Comparison of ENCODE assay signal across 8 cellular contexts in the genomic region with DNA sequence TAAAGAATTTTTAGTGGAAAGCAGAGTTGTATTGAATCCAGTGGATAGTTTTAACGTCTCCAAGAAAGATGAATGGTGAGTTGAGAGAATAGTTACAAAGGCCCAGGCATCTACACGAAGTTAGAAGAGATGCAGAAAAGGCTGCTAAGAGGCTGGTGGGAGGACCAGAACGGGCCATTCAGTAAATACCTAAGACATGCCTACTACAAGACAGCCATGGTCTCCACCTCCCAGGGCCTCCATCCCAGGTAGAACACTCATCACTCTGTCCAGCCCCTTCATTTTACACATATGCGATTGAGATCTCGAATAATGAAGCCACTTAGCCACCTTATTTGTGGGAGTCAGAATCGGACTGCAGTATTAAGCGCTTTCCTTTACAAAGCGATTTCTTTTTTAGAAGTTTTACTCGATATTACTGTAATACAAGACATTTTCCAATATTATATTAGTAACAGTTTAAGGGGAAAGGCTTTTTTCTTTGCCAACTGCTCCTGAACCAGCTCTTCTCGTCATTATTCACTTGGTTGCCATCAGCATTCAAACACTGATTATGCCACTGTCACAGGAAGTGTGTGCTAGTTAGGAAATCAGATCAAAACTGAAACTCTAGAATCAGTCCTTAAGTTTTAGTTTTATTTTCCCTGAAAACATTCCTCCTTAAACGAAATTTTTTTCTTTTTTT. TPM values are rescaled to one million over a fixed set of nuclear protein-coding genes. Genes with fewer than 3 reads are reported as not detected.
A peak's percentile ranks its signal among the peaks of the same experiment; 100 is the strongest.
DNase-seq lines count a peak whose midpoint lies in the region; ATAC-seq, FAIRE-seq and TF ChIP-seq lines count a peak whose summit lies in the region.

No MANE protein-coding gene starts in this region.

- peaks cover 16 to 56% (median 19%) of the 10 kb centered on the region in 3 donors for H3K4me1 ChIP-seq in esophagus squamous epithelium

- TF ChIP-seq POLR2A in esophagus squamous epithelium (IDR thresholded peaks at IDR 0.05): peak in 1 of 4 donors; percentile 39

- H3K9ac ChIP-seq in SU-DHL-6 (ENCODE audit: low read length): no peak overlapping the region

- H3K9me2 ChIP-seq in SU-DHL-6 (replicated peaks; ENCODE audit: insufficient read depth, low read length): no peaks in the 10 kb centered on the region

- H3K27ac ChIP-seq in SU-DHL-6 (ENCODE audit: low read depth, low read length) (no peak overlapping the region), esophagus squamous epithelium (peak overlapping the region; percentile 61 to 100 (median 99))

- peak; percentile 78 for FAIRE-seq in GM19239 (lab: Jason Lieb, UNC)

- H3K36me3 ChIP-seq in SU-DHL-6 (ENCODE audit: low read length): no peaks in the 10 kb centered on the region
- peaks cover 0 to 21% (median 0%) of the 10 kb centered on the region in 3 donors for H3K36me3 ChIP-seq in esophagus squamous epithelium

- H3K4me2 ChIP-seq in SU-DHL-6 (ENCODE audit: low read depth, low read length, poor library complexity, severe bottlenecking): peak overlapping the region; percentile 81

- DNase-seq in GM19239 (ENCODE audit: insufficient read length, low spot score): no peak
- DNase-seq in esophagus squamous epithelium (lab: John Stamatoyannopoulos, UW): no peak
- DNase-seq in skeletal muscle cell (ENCODE audit: low read depth): no peak
- DNase-seq in AG08395 (ENCODE audit: low spot score): no peak
- no peak for DNase-seq in NCI-H1048 (lab: John Stamatoyannopoulos, UW)

- no peaks in the 10 kb centered on the region for H4K20me1 ChIP-seq in SU-DHL-6 (ENCODE audit: low read depth, low read length)

- ATAC-seq in HG02852 (IDR thresholded peaks at IDR 0.05; ENCODE audit: unreplicated experiment): no peak
- ATAC-seq in HG03139 (IDR thresholded peaks at IDR 0.05; ENCODE audit: unreplicated experiment): no peak

- peaks cover 33% of the 10 kb centered on the region for H3K79me2 ChIP-seq in SU-DHL-6 (ENCODE audit: insufficient read depth, low read length)

- WGBS in esophagus squamous epithelium, 2 donors: 50 to 63% methylated on average over 11 of the region's 11 CpGs

- intact Hi-C loops in esophagus squamous epithelium (cut with DNase I): no loop called here

- H3K9me3 ChIP-seq in SU-DHL-6 (ENCODE audit: insufficient read depth, low read length) (no peaks in the 10 kb centered on the region), esophagus squamous epithelium (no peaks in the 10 kb centered on the region)

- no peaks in the 10 kb centered on the region for H3K27me3 ChIP-seq in SU-DHL-6 (ENCODE audit: low read length)
- no peaks in the 10 kb centered on the region for H3K27me3 ChIP-seq in esophagus squamous epithelium

- H2AFZ ChIP-seq in SU-DHL-6 (ENCODE audit: low read depth, low read length, severe bottlenecking): no peak overlapping the region

- H3K4me3 ChIP-seq in SU-DHL-6 (ENCODE audit: insufficient read depth, low read length, poor library complexity, severe bottlenecking): peak overlapping the region; percentile 70
- peak overlapping the region; percentile 97 to 100 (median 98) for H3K4me3 ChIP-seq in esophagus squamous epithelium
- H3K4me3 ChIP-seq in skeletal muscle cell (ENCODE audit: low read depth, low read length): peak overlapping the region; percentile 81

- no peak for TF ChIP-seq CTCF in SU-DHL-6 (IDR thresholded peaks at IDR 0.05; ENCODE audit: insufficient read depth, low read length, poor library complexity, severe bottlenecking)
- TF ChIP-seq CTCF in esophagus squamous epithelium (IDR thresholded peaks at IDR 0.05): no peak

- H3F3A ChIP-seq in SU-DHL-6 (ENCODE audit: insufficient read depth): peaks cover 4% of the 10 kb centered on the region; the same call in 1 of the 2 replicates

RNA-seq across cellular contexts. Expression of a gene that starts 1.6 kb away (rescaled TPM):
- 100 to 1,000 TPM in 1 of 4 donors, 10 to 100 TPM in 3; 78.7 to 107 (median 87.4) TPM for total RNA-seq in esophagus squamous epithelium

RNA-seq across cellular contexts. Expression of a gene that starts 6.9 kb away (rescaled TPM):
- 1 to 10 TPM; 1.6 to 8.0 (median 3.0) TPM for total RNA-seq in esophagus squamous epithelium
